10 cellular contexts compared by ENCODE assay signal in the genomic region with DNA sequence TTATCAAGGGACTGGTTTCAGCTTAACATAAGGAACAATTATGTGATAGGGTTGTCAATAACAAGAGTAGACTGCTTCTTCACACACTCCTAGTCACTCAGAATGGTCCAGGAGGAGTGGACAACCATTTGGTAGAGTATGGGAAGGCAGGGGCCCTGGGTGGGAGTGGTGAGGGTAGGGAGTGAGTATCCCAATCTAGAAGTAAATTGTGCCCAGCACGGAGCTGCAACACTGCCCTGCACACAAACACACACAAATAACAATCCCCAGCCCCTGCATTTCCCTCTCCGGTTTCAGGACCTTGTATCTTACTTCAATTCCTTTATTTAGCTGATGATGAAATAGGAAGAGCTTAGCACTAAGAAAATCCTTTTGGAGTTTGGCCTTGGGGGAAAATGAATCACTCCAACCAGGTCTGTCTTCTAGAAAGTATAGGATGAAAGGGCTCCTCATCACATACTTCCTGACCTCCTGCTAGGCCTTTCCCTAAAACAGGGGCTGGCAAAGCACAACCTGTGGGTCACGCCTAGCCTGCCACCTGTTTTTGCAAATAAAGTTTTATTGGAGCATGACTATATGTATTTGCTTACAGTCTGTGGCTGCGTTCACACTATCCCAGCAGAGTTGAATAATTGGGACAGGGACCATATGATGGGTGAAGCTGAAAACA.
DNase-seq lines count a peak whose midpoint lies in the region; TF ChIP-seq lines count a peak whose summit lies in the region.
"Had no signal": no experiment of that assay in that cellular context is flagged by ENCODE, and none has a peak within 500 bp of the region (broad histone marks: within the 10 kb centered on the region; RNA-seq: fewer than 3 reads in every experiment).

No MANE protein-coding gene starts in this region.

- H3K9ac ChIP-seq in rectal smooth muscle tissue (ENCODE audit: low read length): no peak overlapping the region

- peaks cover 57% of the 10 kb centered on the region for H3K4me1 ChIP-seq in rectal smooth muscle tissue (ENCODE audit: control insufficient read depth, insufficient read depth, low read length)

- H3K27ac ChIP-seq in rectal smooth muscle tissue (ENCODE audit: low read depth, low read length): peak overlapping the region; percentile 82
- H3K27ac ChIP-seq in dorsolateral prefrontal cortex: peak overlapping the region in 23 of 59 donors; percentile 0 to 80 (median 43)

- H3K27me3 ChIP-seq in rectal smooth muscle tissue (ENCODE audit: control insufficient read depth, insufficient read depth, low read length): no peaks in the 10 kb centered on the region
- no peaks in the 10 kb centered on the region for H3K27me3 ChIP-seq in dorsolateral prefrontal cortex

- intact Hi-C loops in dorsolateral prefrontal cortex (cut with DNase I): loop anchor here in 1 of 2 donors (5.0 kb wide), 1 partner anchor 42 kb away; no protein-coding TSS in a partner anchor

- no peak overlapping the region for H3K4me3 ChIP-seq in rectal smooth muscle tissue (ENCODE audit: low read length)
- no peak overlapping the region for H3K4me3 ChIP-seq in dorsolateral prefrontal cortex

- no peaks in the 10 kb centered on the region for H3K36me3 ChIP-seq in rectal smooth muscle tissue (ENCODE audit: control insufficient read depth, insufficient read depth, low read length)

- DNase-seq in ELR (ENCODE audit: low read depth) (peak; percentile 90), SW480 (ENCODE audit: low spot score) (peak; percentile 20), fibroblast of gingiva (ENCODE audit: low read depth) (peak; percentile 59), NCI-H2029 treated with DMSO at 0.1 percent for 48 hours (lab: John Stamatoyannopoulos, UW) (no peak), activated gamma-delta T cell treated with Interleukin-2 at 50 U/mL for 16 hours (no peak), dorsolateral prefrontal cortex (no peak)
- DNase-seq in activated T-cell treated with anti-CD3 and anti-CD28 coated beads, Interleukin-2, amount 50 U/mL, for 1 hour: no peak
- DNase-seq: activated naive CD8-positive, alpha-beta T cell treated with anti-CD3 and anti-CD28 coated beads, Interleukin-2, amount 10 ng/mL, durations not matched to agents 7 days and 5 days; stimulated activated CD4-positive, alpha-beta T cell treated with anti-CD3 and anti-CD28 coated beads, Interleukin-2, amount 100 ng/mL, for 24 hours had no signal

- TF ChIP-seq CTCF in dorsolateral prefrontal cortex (IDR thresholded peaks at IDR 0.05 in 54 of 56, conservative IDR thresholded peaks at IDR 0.05 in 2 of 56; ENCODE audit: low read depth in 1 of 56, partially characterized antibody in 56 of 56): no peak

Comparison
In these comparisons a context has a peak if more than half of its experiments do, and no peak if none do; other contexts are left out.
1. DNase-seq: peak in ELR (single experiment), SW480 (single experiment) and fibroblast of gingiva (single experiment); none in NCI-H2029 treated with DMSO at 0.1 percent for 48 hours (single experiment), activated T-cell treated with anti-CD3 and anti-CD28 coated beads, Interleukin-2, amount 50 U/mL, for 1 hour (single experiment), activated gamma-delta T cell treated with Interleukin-2 at 50 U/mL for 16 hours (single experiment) and dorsolateral prefrontal cortex (0 of 10).